In the genomic region with DNA sequence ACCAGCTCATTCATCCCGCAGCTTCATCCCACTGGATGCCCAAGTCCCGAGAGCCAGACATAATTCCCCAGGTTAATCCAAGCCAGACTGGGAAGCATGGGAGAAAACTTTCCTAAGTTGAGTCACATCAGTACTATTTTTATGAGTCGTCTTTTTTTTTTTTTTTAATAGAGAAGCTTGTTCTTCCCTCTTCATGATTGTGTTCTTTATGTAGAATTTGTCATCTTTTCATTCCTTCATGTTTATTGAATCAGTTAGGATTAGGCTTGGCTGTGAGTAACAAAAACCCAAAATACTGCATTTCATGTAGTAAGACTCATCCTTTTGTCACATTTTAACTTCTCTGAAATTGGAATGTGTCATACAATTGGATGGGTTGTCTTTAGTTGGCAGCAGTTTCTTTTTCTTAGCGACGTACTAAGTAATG, we compare ENCODE assay signal across 1 cellular context.
TF ChIP-seq lines count a peak whose summit lies in the region.

No MANE protein-coding gene starts in this region.

TF ChIP-seq in IMR-90, 13 proteins besides CTCF, POLR2A, EP300 and RAD21:
- no peak for TF ChIP-seq BHLHE40 (IDR thresholded peaks at IDR 0.05; ENCODE audit: low read depth, low read length)
- TF ChIP-seq CEBPB (IDR thresholded peaks at IDR 0.05; ENCODE audit: low read depth, low read length): no peak
- no peak for TF ChIP-seq MXI1 (IDR thresholded peaks at IDR 0.05; ENCODE audit: borderline replicate concordance, low read depth, low read length)
- TF ChIP-seq RCOR1 (IDR thresholded peaks at IDR 0.05; ENCODE audit: insufficient replicate concordance, low read length): no peak
- TF ChIP-seq, protein P1, sequence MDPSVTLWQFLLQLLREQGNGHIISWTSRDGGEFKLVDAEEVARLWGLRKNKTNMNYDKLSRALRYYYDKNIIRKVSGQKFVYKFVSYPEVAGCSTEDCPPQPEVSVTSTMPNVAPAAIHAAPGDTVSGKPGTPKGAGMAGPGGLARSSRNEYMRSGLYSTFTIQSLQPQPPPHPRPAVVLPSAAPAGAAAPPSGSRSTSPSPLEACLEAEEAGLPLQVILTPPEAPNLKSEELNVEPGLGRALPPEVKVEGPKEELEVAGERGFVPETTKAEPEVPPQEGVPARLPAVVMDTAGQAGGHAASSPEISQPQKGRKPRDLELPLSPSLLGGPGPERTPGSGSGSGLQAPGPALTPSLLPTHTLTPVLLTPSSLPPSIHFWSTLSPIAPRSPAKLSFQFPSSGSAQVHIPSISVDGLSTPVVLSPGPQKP (IDR thresholded peaks at IDR 0.05; ENCODE audit: borderline replicate concordance, low read depth, low read length): no peak
